In genomic region chr7:7920481-7920880, GRCh38 we compare ENCODE assay signal across 10 cellular contexts. TPM values are rescaled to one million over a fixed set of nuclear protein-coding genes. Genes with fewer than 3 reads are reported as not detected.
DNase-seq lines count a peak whose midpoint lies in the region; ATAC-seq, FAIRE-seq and TF ChIP-seq lines count a peak whose summit lies in the region.
"Had no signal": no experiment of that assay in that cellular context is flagged by ENCODE, and none has a peak within 500 bp of the region (broad histone marks: within the 10 kb centered on the region; RNA-seq: fewer than 3 reads in every experiment).

No MANE protein-coding gene starts in this region.

- H3K9me3 ChIP-seq in OCI-LY7 (ENCODE audit: low read length) (no peaks in the 10 kb centered on the region; the same call in 1 of the 2 replicates), small intestine (ENCODE audit: control insufficient read depth, low read depth) (no peaks in the 10 kb centered on the region)

- no TSS peak for BruUV-seq in OCI-LY7 (replicated peaks; lab: Mats Ljungman, UMichigan)

- no peak overlapping the region for H3K4me3 Mint-ChIP-seq in activated CD4-positive, alpha-beta T cell treated with anti-CD3 and anti-CD28 coated beads, Interleukin-2, amount 10 ng/mL, durations not matched to agents 7 days and 5 days

- H3K4me1 ChIP-seq in OCI-LY7 (ENCODE audit: insufficient read depth, low read length, poor library complexity, severe bottlenecking), result peaks cover 74% of the 10 kb centered on the region
- peaks cover 0 to 2% of the 10 kb centered on the region in 2 donors for H3K4me1 ChIP-seq in small intestine (ENCODE audit: control insufficient read depth in 2 of 2, insufficient read depth in 1 of 2, low read depth in 1 of 2, low read length in 1 of 2)

- ATAC-seq in HG02798 (IDR thresholded peaks at IDR 0.05; ENCODE audit: poor library complexity, unreplicated experiment), result peak; percentile 88

- TF ChIP-seq CTCF in OCI-LY7 (conservative IDR thresholded peaks at IDR 0.05; ENCODE audit: low read length), result no peak

- H3K36me3 ChIP-seq in OCI-LY7 (ENCODE audit: insufficient read depth, low read length) (no peaks in the 10 kb centered on the region; the same call in 1 of the 2 replicates), small intestine (ENCODE audit: control insufficient read depth in 2 of 2, insufficient read depth in 2 of 2, low read length in 2 of 2) (no peaks in the 10 kb centered on the region)
- H3K36me3 ChIP-seq: cardiac muscle cell had no signal

- H3K27ac Mint-ChIP-seq in activated CD4-positive, alpha-beta T cell treated with anti-CD3 and anti-CD28 coated beads, Interleukin-2, amount 10 ng/mL, durations not matched to agents 7 days and 5 days, result peak overlapping the region; percentile 20

- no peaks in the 10 kb centered on the region for H3K36me3 Mint-ChIP-seq in activated CD4-positive, alpha-beta T cell treated with anti-CD3 and anti-CD28 coated beads, Interleukin-2, amount 10 ng/mL, durations not matched to agents 7 days and 5 days (ENCODE audit: low read depth)

- peak overlapping the region; percentile 70 for H2AFZ ChIP-seq in OCI-LY7 (ENCODE audit: low read length)

- H3K27me3 ChIP-seq in small intestine (ENCODE audit: control insufficient read depth in 2 of 2, insufficient read depth in 2 of 2, low read length in 2 of 2), result no peaks in the 10 kb centered on the region
- H3K27me3 ChIP-seq: cardiac muscle cell had no signal

- H3K9me3 Mint-ChIP-seq in activated CD4-positive, alpha-beta T cell treated with anti-CD3 and anti-CD28 coated beads, Interleukin-2, amount 10 ng/mL, durations not matched to agents 7 days and 5 days, result peaks cover 7% of the 10 kb centered on the region

- CTCF ChIA-PET in activated CD4-positive, alpha-beta T cell treated with anti-CD3 and anti-CD28 coated beads, Interleukin-2, amount 10 ng/mL, durations not matched to agents 7 days and 5 days (lab: Charles Lee), result interaction anchor here (0.7 to 1.3 kb wide), 2 partner anchors 138 to 265 kb away, joined by 3 read pairs; no protein-coding TSS in a partner anchor
- CTCF ChIA-PET in OCI-LY7 (lab: Charles Lee; ENCODE audit: unreplicated experiment), result interaction anchor here (0.8 kb wide), 2 partner anchors 11 to 43 kb away, joined by 3 to 4 read pairs; no protein-coding TSS in a partner anchor

- H3K27ac ChIP-seq in OCI-LY7 (ENCODE audit: low read depth, low read length, poor library complexity, severe bottlenecking) (peak overlapping the region; percentile 87), small intestine (ENCODE audit: low read depth in 1 of 2, low read length in 1 of 2) (peak overlapping the region; percentile 48 to 50)
- H3K27ac ChIP-seq: cardiac muscle cell had no signal

- 3 to 48% (median 23%) methylated on average over 3 of the region's 3 CpGs for WGBS in small intestine, 3 donors

- H3K9me2 ChIP-seq in OCI-LY7 (ENCODE audit: insufficient read depth, low read length), result no peaks in the 10 kb centered on the region

- intact Hi-C loops in OCI-LY7 (cut with micrococcal nuclease; ENCODE audit: unreplicated experiment) (loop anchor here (1.0 to 10.0 kb wide), 4 partner anchors 24 to 666 kb away; no protein-coding TSS in a partner anchor), cardiac septum (cut with DNase I) (no loop called here)

- H3K4me3 ChIP-seq in OCI-LY7 (ENCODE audit: low read depth, low read length, poor library complexity, severe bottlenecking), result peak overlapping the region; percentile 48
- peak overlapping the region in 1 of 2 donors; percentile 50 for H3K4me3 ChIP-seq in small intestine (ENCODE audit: low read depth in 1 of 2, low read length in 2 of 2)
- H3K4me3 ChIP-seq: cardiac muscle cell had no signal

- H3K4me1 Mint-ChIP-seq in activated CD4-positive, alpha-beta T cell treated with anti-CD3 and anti-CD28 coated beads, Interleukin-2, amount 10 ng/mL, durations not matched to agents 7 days and 5 days, result peaks cover 35% of the 10 kb centered on the region

- peak; percentile 29 for DNase-seq in activated CD4-positive, alpha-beta T cell treated with anti-CD3 and anti-CD28 coated beads, Interleukin-2, amount 10 ng/mL, durations not matched to agents 7 days and 5 days
- DNase-seq in activated CD4-positive, alpha-beta T cell treated with anti-CD3 and anti-CD28 coated beads, Interleukin-2, amount 50 U/mL, for 48 hours, result no peak
- DNase-seq in OCI-LY7 (ENCODE audit: low spot score) (peak; percentile 94), small intestine (peak; percentile 84), NCI-H146 (lab: John Stamatoyannopoulos, UW) (no peak), cardiac septum (ENCODE audit: low spot score) (no peak), HTR-8/SVneo (ENCODE audit: insufficient read length, low spot score) (no peak)
- DNase-seq: NCI-H1092 had no signal

- H3K27me3 Mint-ChIP-seq in activated CD4-positive, alpha-beta T cell treated with anti-CD3 and anti-CD28 coated beads, Interleukin-2, amount 10 ng/mL, durations not matched to agents 7 days and 5 days, result no peaks in the 10 kb centered on the region

- FAIRE-seq in small intestine (lab: Jason Lieb, UNC) (peak; percentile 47), HTR-8/SVneo (lab: Jason Lieb, UNC) (no peak)

- peaks cover 10% of the 10 kb centered on the region; the same call in 1 of the 2 replicates for H3K79me2 ChIP-seq in OCI-LY7 (ENCODE audit: insufficient read depth, low read depth, low read length)

- H3K4me2 ChIP-seq in OCI-LY7 (ENCODE audit: low read length), result peak overlapping the region; percentile 84

- POLR2A ChIA-PET in activated CD4-positive, alpha-beta T cell treated with anti-CD3 and anti-CD28 coated beads, Interleukin-2, amount 10 ng/mL, durations not matched to agents 7 days and 5 days (lab: Charles Lee), result no interaction called here
- POLR2A ChIA-PET in OCI-LY7 (lab: Charles Lee), result interaction anchor here (0.7 to 6.2 kb wide), 11 partner anchors 10 to 201 kb away, joined by 4 to 69 read pairs (median 14); partner anchors contain the start of genes GLCCI1 and RPA3

- H4K20me1 ChIP-seq in OCI-LY7 (ENCODE audit: insufficient read depth, low read length), result no peaks in the 10 kb centered on the region

RNA-seq across cellular contexts. Expression of gene GLCCI1, which starts 48.1 kb away (rescaled TPM):
- total RNA-seq in activated CD4-positive, alpha-beta T cell treated with anti-CD3 and anti-CD28 coated beads, Interleukin-2, amount 10 ng/mL, durations not matched to agents 7 days and 5 days, result 10 to 100 TPM; 27.9 to 29.6 TPM
- 18.5 and 21.3 TPM in 2 replicates for total RNA-seq in OCI-LY7 (2014; rRNA removed; shearing (Covaris generic))
- total RNA-seq in OCI-LY7 (2022) (85.6 and 108 TPM in 2 replicates), cardiac septum (5.1 TPM)
- polyA plus RNA-seq in small intestine, result 1 to 10 TPM; 2.7 to 6.2 (median 3.8) TPM

Comparison
In these comparisons a context has a peak if more than half of its experiments do, and no peak if none do; other contexts are left out.
1. DNase-seq: peak in activated CD4-positive, alpha-beta T cell treated with anti-CD3 and anti-CD28 coated beads, Interleukin-2, amount 10 ng/mL, durations not matched to agents 7 days and 5 days (single experiment), OCI-LY7 (single experiment) and small intestine (single experiment); none in activated CD4-positive, alpha-beta T cell treated with anti-CD3 and anti-CD28 coated beads, Interleukin-2, amount 50 U/mL, for 48 hours (0 of 2), NCI-H146 (single experiment), cardiac septum (single experiment) and HTR-8/SVneo (single experiment).